ENCODE assay signal across 17 cellular contexts in genomic region chr19:10209305-10209704, GRCh38. TPM values are rescaled to one million over a fixed set of nuclear protein-coding genes. Genes with fewer than 3 reads are reported as not detected.
DNase-seq lines count a peak whose midpoint lies in the region; ATAC-seq and TF ChIP-seq lines count a peak whose summit lies in the region.
"Had no signal": no experiment of that assay in that cellular context is flagged by ENCODE, and none has a peak within 500 bp of the region (broad histone marks: within the 10 kb centered on the region; RNA-seq: fewer than 3 reads in every experiment).

No MANE protein-coding gene starts in this region.

- no peaks in the 10 kb centered on the region for H3K4me1 ChIP-seq in neural progenitor cell

- in situ Hi-C loops in brain microvascular endothelial cell (cut with HindIII; ENCODE audit: low pct_ligation_motif_present, low sequenced_read_pairs) = no loop called here

- peak; percentile 42 for DNase-seq in EH (ENCODE audit: low read depth)
- DNase-seq in MG63 = peak; percentile 82
- DNase-seq in brain microvascular endothelial cell = peak; percentile 43
- DNase-seq in neural progenitor cell (ENCODE audit: low spot score) = no peak
- no peak for DNase-seq in mucosa of gallbladder (ENCODE audit: low spot score)
- DNase-seq: activated B cell treated with CpG ODN at 0.5 μM for 24 hours; activated naive CD4-positive, alpha-beta T cell treated with Interleukin-2 at 50 U/mL for 16 hours; CD8-positive, alpha-beta memory T cell; effector memory CD8-positive, alpha-beta T cell; immature natural killer cell; NCI-H1105 treated with DMSO at 0.1 percent for 48 hours; NCI-H510A; nephron progenitor cell; retina had no signal

- H3K36me3 ChIP-seq in MG63 = no peaks in the 10 kb centered on the region
- H3K36me3 ChIP-seq in brain microvascular endothelial cell (replicated peaks) = no peaks in the 10 kb centered on the region
- H3K36me3 ChIP-seq in neural progenitor cell = no peaks in the 10 kb centered on the region

- ATAC-seq in HG02852 (IDR thresholded peaks at IDR 0.05; ENCODE audit: unreplicated experiment) = no peak
- ATAC-seq in HG03045 (IDR thresholded peaks at IDR 0.05; ENCODE audit: unreplicated experiment) = no peak
- ATAC-seq: effector memory CD8-positive, alpha-beta T cell; HepG2 had no signal

- no peaks in the 10 kb centered on the region for H3K79me2 ChIP-seq in neural progenitor cell (ENCODE audit: low read depth)

- H3K27ac ChIP-seq in brain microvascular endothelial cell (no peak overlapping the region), neural progenitor cell (no peak overlapping the region)

- H3K36me3 Mint-ChIP-seq in neural progenitor cell = no peaks in the 10 kb centered on the region

- no peaks in the 10 kb centered on the region for H3K4me1 Mint-ChIP-seq in neural progenitor cell
- H3K4me1 Mint-ChIP-seq: activated B cell treated with CpG ODN at 0.5 μM for 24 hours; CD8-positive, alpha-beta memory T cell; immature natural killer cell had no signal

- no peak overlapping the region for H3K4me3 ChIP-seq in MG63
- H3K4me3 ChIP-seq in brain microvascular endothelial cell (ENCODE audit: low read depth, low read length) = no peak overlapping the region
- no peak overlapping the region for H3K4me3 ChIP-seq in neural progenitor cell

- no peak overlapping the region for H3K4me3 Mint-ChIP-seq in neural progenitor cell
- H3K4me3 Mint-ChIP-seq: activated B cell treated with CpG ODN at 0.5 μM for 24 hours; CD8-positive, alpha-beta memory T cell; effector memory CD8-positive, alpha-beta T cell; immature natural killer cell; nephron progenitor cell had no signal

- peaks cover 10% of the 10 kb centered on the region for H3K9me3 ChIP-seq in MG63
- no peaks in the 10 kb centered on the region for H3K9me3 ChIP-seq in neural progenitor cell (ENCODE audit: low read depth)

- no peaks in the 10 kb centered on the region for H4K20me1 ChIP-seq in neural progenitor cell (ENCODE audit: low read depth)

- no peak overlapping the region for H2AFZ ChIP-seq in neural progenitor cell (replicated peaks)

- H3K27me3 ChIP-seq in MG63 (no peaks in the 10 kb centered on the region), brain microvascular endothelial cell (replicated peaks) (no peaks in the 10 kb centered on the region), neural progenitor cell (no peaks in the 10 kb centered on the region)

- no peaks in the 10 kb centered on the region for H3F3A ChIP-seq in neural progenitor cell (ENCODE audit: low read depth)

- no peaks in the 10 kb centered on the region for H3K27me3 Mint-ChIP-seq in neural progenitor cell (ENCODE audit: insufficient read depth, low read depth)
- H3K27me3 Mint-ChIP-seq: activated B cell treated with CpG ODN at 0.5 μM for 24 hours; effector memory CD8-positive, alpha-beta T cell had no signal

- H3K9ac ChIP-seq in neural progenitor cell = peak overlapping the region; percentile 13

- no peak overlapping the region for H3K4me2 ChIP-seq in neural progenitor cell

- no peaks in the 10 kb centered on the region for H3K9me3 Mint-ChIP-seq in neural progenitor cell
- H3K9me3 Mint-ChIP-seq: effector memory CD8-positive, alpha-beta T cell; immature natural killer cell had no signal

- H3K27ac Mint-ChIP-seq in neural progenitor cell = no peak overlapping the region
- H3K27ac Mint-ChIP-seq: activated B cell treated with CpG ODN at 0.5 μM for 24 hours; effector memory CD8-positive, alpha-beta T cell; immature natural killer cell; nephron progenitor cell had no signal

- TF ChIP-seq CTCF in brain microvascular endothelial cell (IDR thresholded peaks at IDR 0.05; ENCODE audit: low read depth, low read length, missing control alignments) (no peak), neural progenitor cell (IDR thresholded peaks at IDR 0.05) (no peak)

RNA-seq across cellular contexts. Expression of gene DNMT1, which starts 14.6 kb away (rescaled TPM):
- 73.4 and 138 TPM in 2 replicates for total RNA-seq in MG63 (2014; rRNA removed; shearing (Covaris generic); ENCODE audit: low replicate concordance)
- total RNA-seq in neural progenitor cell (ENCODE audit: low replicate concordance) (203 and 204 TPM in 2 replicates), mucosa of gallbladder (44.1 TPM)

RNA-seq across cellular contexts. Expression of gene S1PR2, which starts 21.8 kb away (rescaled TPM):
- total RNA-seq in MG63 (2014; rRNA removed; shearing (Covaris generic); ENCODE audit: low replicate concordance) = 14.0 and 14.6 TPM in 2 replicates
- total RNA-seq in neural progenitor cell (ENCODE audit: low replicate concordance) (8.5 and 18.8 TPM in 2 replicates), mucosa of gallbladder (9.5 TPM)

RNA-seq across cellular contexts. Expression of gene MRPL4, which starts 42.7 kb away (rescaled TPM):
- total RNA-seq in MG63 (2014; rRNA removed; shearing (Covaris generic); ENCODE audit: low replicate concordance) = 188 and 218 TPM in 2 replicates
- total RNA-seq in neural progenitor cell (ENCODE audit: low replicate concordance) (22.5 and 57.4 TPM in 2 replicates), mucosa of gallbladder (48.7 TPM)

Comparison
In these comparisons a context has a peak if more than half of its experiments do, and no peak if none do; other contexts are left out.
1. DNase-seq: peak in EH (single experiment), MG63 (single experiment) and brain microvascular endothelial cell (single experiment); none in neural progenitor cell (single experiment) and mucosa of gallbladder (single experiment).